Comparison of ENCODE assay signal across 11 cellular contexts in the genomic region with DNA sequence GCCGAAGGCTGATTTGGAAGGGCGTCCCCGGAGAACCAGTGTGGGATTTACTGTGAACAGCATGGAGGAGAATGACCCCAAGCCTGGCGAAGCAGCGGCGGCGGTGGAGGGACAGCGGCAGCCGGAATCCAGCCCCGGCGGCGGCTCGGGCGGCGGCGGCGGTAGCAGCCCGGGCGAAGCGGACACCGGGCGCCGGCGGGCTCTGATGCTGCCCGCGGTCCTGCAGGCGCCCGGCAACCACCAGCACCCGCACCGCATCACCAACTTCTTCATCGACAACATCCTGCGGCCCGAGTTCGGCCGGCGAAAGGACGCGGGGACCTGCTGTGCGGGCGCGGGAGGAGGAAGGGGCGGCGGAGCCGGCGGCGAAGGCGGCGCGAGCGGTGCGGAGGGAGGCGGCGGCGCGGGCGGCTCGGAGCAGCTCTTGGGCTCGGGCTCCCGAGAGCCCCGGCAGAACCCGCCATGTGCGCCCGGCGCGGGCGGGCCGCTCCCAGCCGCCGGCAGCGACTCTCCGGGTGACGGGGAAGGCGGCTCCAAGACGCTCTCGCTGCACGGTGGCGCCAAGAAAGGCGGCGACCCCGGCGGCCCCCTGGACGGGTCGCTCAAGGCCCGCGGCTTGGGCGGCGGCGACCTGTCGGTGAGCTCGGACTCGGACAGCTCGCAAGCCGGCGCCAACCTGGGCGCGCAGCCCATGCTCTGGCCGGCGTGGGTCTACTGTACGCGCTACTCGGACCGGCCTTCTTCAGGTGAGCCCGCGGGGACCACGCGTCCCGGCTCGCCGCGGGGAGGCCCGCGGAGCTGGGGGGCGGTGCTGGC. TPM values are rescaled to one million over a fixed set of nuclear protein-coding genes. Genes with fewer than 3 reads are reported as not detected.
DNase-seq lines count a peak whose midpoint lies in the region; ATAC-seq and TF ChIP-seq lines count a peak whose summit lies in the region.
"Had no signal": no experiment of that assay in that cellular context is flagged by ENCODE, and none has a peak within 500 bp of the region (broad histone marks: within the 10 kb centered on the region; RNA-seq: fewer than 3 reads in every experiment).

No MANE protein-coding gene starts in this region.

- peak; percentile 43 for DNase-seq in COLO668 (lab: John Stamatoyannopoulos, UW; ENCODE audit: unreplicated experiment)
- peak; percentile 32 for DNase-seq in HuH-7.5 (ENCODE audit: low spot score)
- peak; percentile 14 for DNase-seq in epidermal melanocyte (ENCODE audit: insufficient read length, low spot score)
- no peak for DNase-seq in osteocyte (ENCODE audit: extremely low spot score, unreplicated experiment)
- no peak for DNase-seq in NCI-H146 treated with DMSO at 0.1 percent for 48 hours (lab: John Stamatoyannopoulos, UW; ENCODE audit: unreplicated experiment)
- no peak for DNase-seq in NCI-H187 treated with DMSO at 0.1 percent for 48 hours (lab: John Stamatoyannopoulos, UW)
- DNase-seq in UCSD-AML1 (lab: John Stamatoyannopoulos, UW; ENCODE audit: unreplicated experiment), result no peak
- DNase-seq: activated CD4-positive, alpha-beta T cell treated with anti-CD3 and anti-CD28 coated beads for 48 hours; left cardiac atrium; NCI-H510A had no signal

- no peaks in the 10 kb centered on the region for H3K36me3 Mint-ChIP-seq in osteocyte (ENCODE audit: unreplicated experiment)

- H3K27ac Mint-ChIP-seq in osteocyte (ENCODE audit: unreplicated experiment), result no peak overlapping the region

- no peak for ATAC-seq in HG02840 (IDR thresholded peaks at IDR 0.05; ENCODE audit: low FRiP score, unreplicated experiment)

- H3K4me3 Mint-ChIP-seq in osteocyte (ENCODE audit: unreplicated experiment), result peak overlapping the region; percentile 79

- H3K4me1 Mint-ChIP-seq in osteocyte (ENCODE audit: unreplicated experiment), result peaks cover 19% of the 10 kb centered on the region

- H3K9me3 Mint-ChIP-seq in osteocyte (ENCODE audit: unreplicated experiment), result no peaks in the 10 kb centered on the region

- peaks cover 45% of the 10 kb centered on the region for H3K27me3 Mint-ChIP-seq in osteocyte (ENCODE audit: unreplicated experiment)

- no peak for TF ChIP-seq CTCF in osteocyte (IDR thresholded peaks at IDR 0.05)

RNA-seq across cellular contexts. Expression of a gene that starts 0.6 kb away (rescaled TPM):
- 3.3 and 3.4 TPM in 2 replicates for total RNA-seq in osteocyte

Comparison
In these comparisons a context has a peak if more than half of its experiments do, and no peak if none do; other contexts are left out.
1. DNase-seq: peak in COLO668 (single experiment), HuH-7.5 (single experiment) and epidermal melanocyte (single experiment); none in osteocyte (single experiment), NCI-H146 treated with DMSO at 0.1 percent for 48 hours (single experiment), NCI-H187 treated with DMSO at 0.1 percent for 48 hours (single experiment) and UCSD-AML1 (single experiment).